ENCODE assay signal across 7 cellular contexts in the genomic region with DNA sequence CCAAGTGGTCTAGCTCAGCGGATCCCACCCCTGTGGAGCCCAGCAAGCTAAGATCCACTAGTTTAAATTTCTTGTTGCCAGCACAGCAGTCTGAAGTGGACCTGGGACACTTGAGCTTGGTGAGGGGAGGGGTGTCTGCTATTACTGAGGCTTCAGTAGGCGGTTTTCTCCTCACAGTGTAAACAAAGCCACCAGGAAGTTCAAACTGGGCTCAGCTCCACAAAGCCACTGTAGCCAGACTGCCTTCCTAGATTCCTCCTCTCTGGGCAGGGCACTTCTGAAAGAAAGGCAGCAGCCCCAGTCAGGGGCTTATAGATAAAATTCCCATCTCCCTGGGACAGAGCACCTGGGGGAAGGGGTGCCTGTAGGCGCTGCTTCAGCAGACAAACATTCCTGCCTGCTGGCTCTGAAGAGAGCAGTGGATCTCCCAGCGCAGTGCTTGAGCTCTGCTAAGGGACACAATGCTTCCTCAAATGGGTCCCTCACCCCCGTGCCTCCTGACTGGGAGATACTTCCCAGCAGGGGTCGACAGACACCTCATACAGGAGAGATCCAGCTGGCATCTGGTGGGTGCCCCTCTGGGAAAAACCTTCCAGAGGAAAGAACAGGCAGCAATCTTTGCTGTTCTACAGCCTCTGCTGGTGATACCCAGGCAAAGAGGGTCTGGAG.
DNase-seq lines count a peak whose midpoint lies in the region; ATAC-seq and TF ChIP-seq lines count a peak whose summit lies in the region.
"Not testable (repeated sequence)": the region's sequence is repeated elsewhere in the genome, so short reads cannot be mapped to it uniquely, and the experiment has no call there.

No MANE protein-coding gene starts in this region.

- peak; percentile 74 for ATAC-seq in WTC11
- ATAC-seq in left colon: peak; percentile 40

- not testable (repeated sequence) for H3K27me3 Mint-ChIP-seq in Calu3 (ENCODE audit: unreplicated experiment); WTC11 (ENCODE audit: low read depth); progenitor cell of endocrine pancreas

- not testable (repeated sequence) for H3K27ac Mint-ChIP-seq in Calu3 (ENCODE audit: unreplicated experiment); WTC11
- peak overlapping the region; percentile 59 for H3K27ac Mint-ChIP-seq in progenitor cell of endocrine pancreas

- H3K4me1 Mint-ChIP-seq in Calu3 (ENCODE audit: low read depth, unreplicated experiment); WTC11; progenitor cell of endocrine pancreas (ENCODE audit: low read depth): not testable (repeated sequence)

- DNase-seq in Calu3 (peak; percentile 9), H4 (ENCODE audit: low spot score) (peak; percentile 23), NCI-H2029 (lab: John Stamatoyannopoulos, UW) (peak; percentile 78), NCI-H69 (lab: John Stamatoyannopoulos, UW) (peak; percentile 74), left colon (peak in 1 of 2 donors; percentile 2)
- DNase-seq in WTC11 (ENCODE audit: low spot score); progenitor cell of endocrine pancreas (ENCODE audit: low spot score, unreplicated experiment): not testable (repeated sequence)

- H3K9me3 Mint-ChIP-seq in Calu3 (ENCODE audit: low read depth, unreplicated experiment); WTC11; progenitor cell of endocrine pancreas (ENCODE audit: low read depth): not testable (repeated sequence)

- CTCF ChIA-PET in Calu3 (lab: Charles Lee): interaction anchor here (0.6 to 0.9 kb wide), 3 partner anchors 13 to 1310 kb away, joined by 3 to 5 read pairs (median 3); no protein-coding TSS in a partner anchor
- CTCF ChIA-PET in WTC11 (lab: Charles Lee): not testable (repeated sequence)

- intact Hi-C loops in Calu3 (cut with micrococcal nuclease; ENCODE audit: unreplicated experiment); left colon (cut with DNase I, micrococcal nuclease): not testable (repeated sequence)

- not testable (repeated sequence) for H3K36me3 Mint-ChIP-seq in Calu3 (ENCODE audit: insufficient read depth, unreplicated experiment); WTC11; progenitor cell of endocrine pancreas (ENCODE audit: insufficient read depth)

- TF ChIP-seq CTCF in Calu3 (IDR thresholded peaks at IDR 0.05; ENCODE audit: unreplicated experiment); WTC11 (IDR thresholded peaks at IDR 0.05); progenitor cell of endocrine pancreas (IDR thresholded peaks at IDR 0.05; ENCODE audit: unreplicated experiment): not testable (repeated sequence)

- not testable (repeated sequence) for H3K4me3 Mint-ChIP-seq in Calu3 (ENCODE audit: low read depth, unreplicated experiment); WTC11; progenitor cell of endocrine pancreas (ENCODE audit: low read depth)

- POLR2A ChIA-PET in WTC11 (lab: Charles Lee): not testable (repeated sequence)

- not testable (repeated sequence) for BruUV-seq in Calu3 (replicated peaks; lab: Mats Ljungman, UMichigan)

TF ChIP-seq in WTC11, 78 proteins besides CTCF, POLR2A, EP300 and RAD21:
- TF ChIP-seq ZNF423 (CRISPR knock-in tag; IDR thresholded peaks at IDR 0.05): peak; percentile 22; the same call in 1 of the 2 replicates
